In genomic region chr1:246577082-246577719, GRCh38 we compare ENCODE assay signal across 15 cellular contexts. TPM values are rescaled to one million over a fixed set of nuclear protein-coding genes. Genes with fewer than 3 reads are reported as not detected.
DNase-seq lines count a peak whose midpoint lies in the region; ATAC-seq and TF ChIP-seq lines count a peak whose summit lies in the region.
"Had no signal": no experiment of that assay in that cellular context is flagged by ENCODE, and none has a peak within 500 bp of the region (broad histone marks: within the 10 kb centered on the region; RNA-seq: fewer than 3 reads in every experiment).

No MANE protein-coding gene starts in this region.

- TF ChIP-seq CTCF in chondrocyte (IDR thresholded peaks at IDR 0.05) (no peak), smooth muscle cell (IDR thresholded peaks at IDR 0.05; ENCODE audit: borderline replicate concordance, insufficient read depth, poor library complexity, severe bottlenecking) (no peak)

- peak overlapping the region; percentile 59 for H3K4me3 Mint-ChIP-seq in activated T-cell treated with anti-CD3 and anti-CD28 coated beads, Interleukin-2, amount 50 U/mL, for 4 hours
- no peak overlapping the region for H3K4me3 Mint-ChIP-seq in chondrocyte (ENCODE audit: unreplicated experiment)

- peaks cover 70% of the 10 kb centered on the region for H3K4me1 Mint-ChIP-seq in activated T-cell treated with anti-CD3 and anti-CD28 coated beads, Interleukin-2, amount 50 U/mL, for 4 hours (ENCODE audit: low read depth)
- H3K4me1 Mint-ChIP-seq in chondrocyte (ENCODE audit: low read depth), result peaks cover 63% of the 10 kb centered on the region

- H3K9ac ChIP-seq in Karpas-422 (ENCODE audit: low read length) (peak overlapping the region; percentile 10), smooth muscle cell (ENCODE audit: low read depth) (no peak overlapping the region)

- H3K4me2 ChIP-seq in Karpas-422 (ENCODE audit: low read depth, low read length, poor library complexity, severe bottlenecking), result peak overlapping the region; percentile 95
- peak overlapping the region; percentile 7 for H3K4me2 ChIP-seq in smooth muscle cell

- WGBS in smooth muscle cell (ENCODE audit: low lambda C conversion rate), result 82% methylated on average over 5 of the region's 5 CpGs

- H3K9me3 Mint-ChIP-seq in activated T-cell treated with anti-CD3 and anti-CD28 coated beads, Interleukin-2, amount 50 U/mL, for 4 hours, result no peaks in the 10 kb centered on the region
- no peaks in the 10 kb centered on the region for H3K9me3 Mint-ChIP-seq in chondrocyte (ENCODE audit: low read depth)

- H3K27ac ChIP-seq in Karpas-422 (ENCODE audit: low read length), result peak overlapping the region; percentile 95
- H3K27ac ChIP-seq in smooth muscle cell (ENCODE audit: low read depth), result peak overlapping the region; percentile 29
- H3K27ac ChIP-seq: SJSA1 had no signal

- H2AFZ ChIP-seq in Karpas-422 (ENCODE audit: low read length), result no peak overlapping the region
- no peak overlapping the region for H2AFZ ChIP-seq in smooth muscle cell (ENCODE audit: low read depth)

- H4K20me1 ChIP-seq in Karpas-422 (ENCODE audit: insufficient read depth, low read depth, low read length) (no peaks in the 10 kb centered on the region; the same call in 1 of the 2 replicates), smooth muscle cell (ENCODE audit: low read depth) (peaks cover 8% of the 10 kb centered on the region)

- no peaks in the 10 kb centered on the region for H3K9me3 ChIP-seq in Karpas-422 (ENCODE audit: low read length)
- no peaks in the 10 kb centered on the region for H3K9me3 ChIP-seq in smooth muscle cell (replicated peaks; ENCODE audit: low read depth)
- H3K9me3 ChIP-seq: SJSA1 had no signal

- H3K4me3 ChIP-seq in Karpas-422 (ENCODE audit: low read length) (peak overlapping the region; percentile 17; the same call in 1 of the 2 replicates), smooth muscle cell (no peak overlapping the region)
- H3K4me3 ChIP-seq: SJSA1 had no signal

- no peaks in the 10 kb centered on the region for H3K27me3 Mint-ChIP-seq in activated T-cell treated with anti-CD3 and anti-CD28 coated beads, Interleukin-2, amount 50 U/mL, for 4 hours (ENCODE audit: low read depth)
- no peaks in the 10 kb centered on the region for H3K27me3 Mint-ChIP-seq in chondrocyte (ENCODE audit: low read depth)

- H3K4me1 ChIP-seq in Karpas-422 (ENCODE audit: low read length) (peaks cover 68% of the 10 kb centered on the region), smooth muscle cell (ENCODE audit: low read depth) (peaks cover 6% of the 10 kb centered on the region)

- peak; percentile 35 to 49 for ATAC-seq in activated T-cell treated with anti-CD3 and anti-CD28 coated beads, Interleukin-2, amount 50 U/mL, for 4 hours
- no peak for ATAC-seq in GM18505 (IDR thresholded peaks at IDR 0.05; ENCODE audit: unreplicated experiment)

- H3K36me3 ChIP-seq in Karpas-422 (ENCODE audit: insufficient read depth, low read length) (no peaks in the 10 kb centered on the region; the same call in 1 of the 2 replicates), smooth muscle cell (ENCODE audit: low read depth) (no peaks in the 10 kb centered on the region)
- H3K36me3 ChIP-seq: SJSA1 had no signal

- H3K79me2 ChIP-seq in Karpas-422 (ENCODE audit: low read length), result peaks cover 97% of the 10 kb centered on the region
- peaks cover 28% of the 10 kb centered on the region for H3K79me2 ChIP-seq in smooth muscle cell (ENCODE audit: low read depth)

- H3K27ac Mint-ChIP-seq in chondrocyte (ENCODE audit: unreplicated experiment), result peak overlapping the region; percentile 83

- no peak for DNase-seq in activated T-cell treated with anti-CD3 and anti-CD28 coated beads, Interleukin-2, amount 50 U/mL, for 4 hours
- DNase-seq in activated T-cell treated with anti-CD3 and anti-CD28 coated beads, Interleukin-2, amount 50 U/mL, for 48 hours, result no peak
- DNase-seq in Karpas-422 (no peak), chondrocyte (ENCODE audit: low spot score) (no peak), smooth muscle cell (lab: John Stamatoyannopoulos, UW; ENCODE audit: unreplicated experiment) (no peak), cerebellar cortex (ENCODE audit: low spot score) (no peak), AG08396 (ENCODE audit: low spot score) (no peak)
- DNase-seq: activated CD4-positive, CD25-positive, alpha-beta regulatory T cell; activated effector memory CD4-positive, alpha-beta T cell treated with anti-CD3 and anti-CD28 coated beads, Interleukin-2, amount 50 U/mL, for 16 hours; DMS153; NCI-H1694; NCI-H748 treated with DMSO at 0.1 percent for 48 hours; nucleus accumbens had no signal

- H3K27me3 ChIP-seq in Karpas-422 (ENCODE audit: low read length) (no peaks in the 10 kb centered on the region), smooth muscle cell (ENCODE audit: low read depth) (no peaks in the 10 kb centered on the region)
- H3K27me3 ChIP-seq: SJSA1 had no signal

- peaks cover 14% of the 10 kb centered on the region for H3K36me3 Mint-ChIP-seq in activated T-cell treated with anti-CD3 and anti-CD28 coated beads, Interleukin-2, amount 50 U/mL, for 4 hours (ENCODE audit: insufficient read depth)
- H3K36me3 Mint-ChIP-seq in chondrocyte (ENCODE audit: low read depth), result no peaks in the 10 kb centered on the region

- no peaks in the 10 kb centered on the region for H3F3A ChIP-seq in smooth muscle cell (ENCODE audit: low read depth)

- no peak for TF ChIP-seq POLR2A in GM18505 (IDR thresholded peaks at IDR 0.05; ENCODE audit: borderline replicate concordance, extremely low read depth, insufficient read depth, insufficient read length)

- H3K9me2 ChIP-seq in Karpas-422 (replicated peaks; ENCODE audit: insufficient read depth, low read length), result no peaks in the 10 kb centered on the region

RNA-seq across cellular contexts. Expression of gene CNST, which starts 10.9 kb away (rescaled TPM):
- 10 to 100 TPM; 32.1 to 33.5 (median 32.3) TPM for total RNA-seq in activated T-cell treated with anti-CD3 and anti-CD28 coated beads, Interleukin-2, amount 50 U/mL, for 4 hours
- total RNA-seq in Karpas-422 (2014; rRNA removed; shearing (Covaris generic); ENCODE audit: low replicate concordance), result 25.3 and 29.7 TPM in 2 replicates
- total RNA-seq in chondrocyte (22.3 to 25.6 TPM (median 25.2 TPM) in 3 replicates), smooth muscle cell (11.0 and 16.9 TPM in 2 replicates)
- 6.7 and 7.3 TPM in 2 replicates for polyA plus RNA-seq in smooth muscle cell

RNA-seq across cellular contexts. Expression of gene TFB2M, which starts 11.1 kb away (rescaled TPM):
- 10 to 100 TPM; 41.7 to 45.8 (median 42.8) TPM for total RNA-seq in activated T-cell treated with anti-CD3 and anti-CD28 coated beads, Interleukin-2, amount 50 U/mL, for 4 hours
- 20.5 and 27.7 TPM in 2 replicates for total RNA-seq in Karpas-422 (2014; rRNA removed; shearing (Covaris generic); ENCODE audit: low replicate concordance)
- total RNA-seq in chondrocyte (9.6 to 12.3 TPM (median 10.6 TPM) in 3 replicates), smooth muscle cell (22.5 and 24.0 TPM in 2 replicates)
- 15.0 and 16.8 TPM in 2 replicates for polyA plus RNA-seq in smooth muscle cell
